10 cellular contexts compared by ENCODE assay signal in the genomic region with DNA sequence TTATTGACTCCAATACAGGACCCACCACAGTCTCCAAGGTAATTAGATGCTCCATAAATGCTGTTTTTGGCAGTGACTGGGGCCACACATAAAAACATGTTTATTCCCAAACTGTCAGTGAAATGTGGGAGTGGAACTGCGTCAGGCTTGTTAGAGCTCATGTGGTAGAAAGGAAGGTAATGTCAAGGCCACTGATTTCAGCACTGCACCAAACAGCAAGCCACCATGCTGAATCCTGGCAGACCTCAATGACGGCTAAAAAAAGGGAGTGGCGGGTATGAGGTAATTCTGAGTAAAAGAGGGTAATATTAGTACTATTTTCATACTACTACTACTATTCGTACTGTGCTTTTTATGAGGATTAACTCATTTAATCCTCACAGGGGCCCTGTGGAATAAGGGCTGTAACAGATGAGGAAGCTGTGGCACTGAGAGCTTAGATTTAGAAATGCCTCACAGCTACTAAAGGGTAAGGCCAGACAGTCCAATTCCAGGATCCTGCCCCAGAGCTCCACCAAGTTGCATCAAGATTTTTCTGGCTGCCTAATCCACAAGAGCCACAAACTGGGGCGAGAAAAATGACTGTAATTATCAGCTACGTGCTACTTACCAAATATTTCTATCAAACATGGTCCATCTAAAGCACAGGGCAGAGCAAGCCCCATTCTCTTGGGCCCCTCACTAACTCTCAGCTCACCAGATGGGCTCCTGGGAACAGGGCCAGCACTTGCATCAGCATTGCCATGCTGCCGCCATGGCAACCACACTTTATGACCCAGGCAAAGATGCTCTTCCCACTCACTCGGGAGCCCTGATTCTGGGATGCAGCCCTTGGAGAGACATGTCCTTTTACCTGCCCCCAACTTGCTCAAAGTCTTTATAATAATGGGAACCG.
DNase-seq lines count a peak whose midpoint lies in the region; ATAC-seq and TF ChIP-seq lines count a peak whose summit lies in the region.
"Had no signal": no experiment of that assay in that cellular context is flagged by ENCODE, and none has a peak within 500 bp of the region (broad histone marks: within the 10 kb centered on the region; RNA-seq: fewer than 3 reads in every experiment).

No MANE protein-coding gene starts in this region.

- no peaks in the 10 kb centered on the region for H3K9me3 Mint-ChIP-seq in activated CD4-positive, alpha-beta memory T cell treated with anti-CD3 and anti-CD28 coated beads, Interleukin-2, amount 10 ng/mL, durations not matched to agents 7 days and 5 days

- H3K36me3 ChIP-seq in adrenal gland (replicated peaks in 1 of 2) = no peaks in the 10 kb centered on the region
- H3K36me3 ChIP-seq: right lobe of liver, SJSA1 had no signal

- TF ChIP-seq POLR2A in NB4 (IDR thresholded peaks at IDR 0.05; ENCODE audit: extremely low read depth, insufficient read length) (no peak), adrenal gland (IDR thresholded peaks at IDR 0.05) (no peak)

- peak; percentile 41 for DNase-seq in AG20443 (ENCODE audit: low spot score)
- DNase-seq in NB4 (ENCODE audit: low read depth) = peak; percentile 11
- peak; percentile 53 to 88 (median 79) for DNase-seq in adrenal gland
- DNase-seq in medulla oblongata (ENCODE audit: extremely low spot score) = peak; percentile 62
- no peak for DNase-seq in activated CD4-positive, alpha-beta memory T cell treated with anti-CD3 and anti-CD28 coated beads, Interleukin-2, amount 10 ng/mL, durations not matched to agents 7 days and 5 days
- DNase-seq in A172 (ENCODE audit: low spot score) = no peak
- DNase-seq: right lobe of liver had no signal

- peaks cover 8% of the 10 kb centered on the region for H3K27me3 Mint-ChIP-seq in activated CD4-positive, alpha-beta memory T cell treated with anti-CD3 and anti-CD28 coated beads, Interleukin-2, amount 10 ng/mL, durations not matched to agents 7 days and 5 days

- H3K36me3 Mint-ChIP-seq in activated CD4-positive, alpha-beta memory T cell treated with anti-CD3 and anti-CD28 coated beads, Interleukin-2, amount 10 ng/mL, durations not matched to agents 7 days and 5 days (ENCODE audit: low read depth) = no peaks in the 10 kb centered on the region

- H3K9me3 ChIP-seq in adrenal gland (replicated peaks in 1 of 3) = no peaks in the 10 kb centered on the region
- H3K9me3 ChIP-seq: right lobe of liver, SJSA1 had no signal

- CTCF ChIA-PET in activated CD4-positive, alpha-beta memory T cell treated with anti-CD3 and anti-CD28 coated beads, Interleukin-2, amount 10 ng/mL, durations not matched to agents 7 days and 5 days (lab: Charles Lee) = no interaction called here

- 61 to 68% (median 65%) methylated on average over 7 to 9 of the region's 9 CpGs for WGBS in adrenal gland, 4 donors

- POLR2A ChIA-PET in activated CD4-positive, alpha-beta memory T cell treated with anti-CD3 and anti-CD28 coated beads, Interleukin-2, amount 10 ng/mL, durations not matched to agents 7 days and 5 days (lab: Charles Lee) = no interaction called here

- no peak overlapping the region for H3K4me3 Mint-ChIP-seq in activated CD4-positive, alpha-beta memory T cell treated with anti-CD3 and anti-CD28 coated beads, Interleukin-2, amount 10 ng/mL, durations not matched to agents 7 days and 5 days

- peaks cover 21 to 31% of the 10 kb centered on the region in 2 donors for H3K4me1 ChIP-seq in adrenal gland (replicated peaks in 1 of 2)
- H3K4me1 ChIP-seq: right lobe of liver had no signal

- ATAC-seq in GM21360 (IDR thresholded peaks at IDR 0.05; ENCODE audit: unreplicated experiment) = no peak
- no peak for ATAC-seq in HG03342 (IDR thresholded peaks at IDR 0.05; ENCODE audit: unreplicated experiment)

- no peak overlapping the region for H3K4me3 ChIP-seq in NB4 (ENCODE audit: low read depth, low read length)
- no peak overlapping the region for H3K4me3 ChIP-seq in adrenal gland
- H3K4me3 ChIP-seq: right lobe of liver, SJSA1 had no signal

- peaks cover 20% of the 10 kb centered on the region for H3K4me1 Mint-ChIP-seq in activated CD4-positive, alpha-beta memory T cell treated with anti-CD3 and anti-CD28 coated beads, Interleukin-2, amount 10 ng/mL, durations not matched to agents 7 days and 5 days

- intact Hi-C loops in adrenal gland (cut with DNase I) = loop anchor here in 1 of 2 donors (5.0 kb wide), 1 partner anchor 170 kb away; no protein-coding TSS in a partner anchor

- TF ChIP-seq CTCF in NB4 (IDR thresholded peaks at IDR 0.05; ENCODE audit: low read depth, low read length) (no peak), adrenal gland (IDR thresholded peaks at IDR 0.05) (no peak)

- H3K27me3 ChIP-seq in adrenal gland = no peaks in the 10 kb centered on the region
- H3K27me3 ChIP-seq: right lobe of liver, SJSA1 had no signal

- H3K27ac Mint-ChIP-seq in activated CD4-positive, alpha-beta memory T cell treated with anti-CD3 and anti-CD28 coated beads, Interleukin-2, amount 10 ng/mL, durations not matched to agents 7 days and 5 days = no peak overlapping the region

- H3K27ac ChIP-seq in adrenal gland = peak overlapping the region; percentile 45 to 88 (median 69)
- H3K27ac ChIP-seq: right lobe of liver, SJSA1 had no signal

Comparison
In these comparisons a context has a peak if more than half of its experiments do, and no peak if none do; other contexts are left out.
1. DNase-seq: peak in AG20443 (single experiment), NB4 (single experiment), adrenal gland (7 of 7) and medulla oblongata (single experiment); none in activated CD4-positive, alpha-beta memory T cell treated with anti-CD3 and anti-CD28 coated beads, Interleukin-2, amount 10 ng/mL, durations not matched to agents 7 days and 5 days (single experiment) and A172 (single experiment).